ENCODE assay signal across 2 cellular contexts in genomic region chr7:46230298-46231295, GRCh38.
A peak's percentile ranks its signal among the peaks of the same experiment; 100 is the strongest.
TF ChIP-seq lines count a peak whose summit lies in the region.

No MANE protein-coding gene starts in this region.

TF ChIP-seq in IMR-90, 13 proteins besides CTCF, POLR2A, EP300 and RAD21:
- 0 out of 2 replicates have a peak, but pooled peaks have one; percentile 54 for TF ChIP-seq CEBPB (IDR thresholded peaks at IDR 0.05; ENCODE audit: low read depth, low read length)
- TF ChIP-seq, protein P1, sequence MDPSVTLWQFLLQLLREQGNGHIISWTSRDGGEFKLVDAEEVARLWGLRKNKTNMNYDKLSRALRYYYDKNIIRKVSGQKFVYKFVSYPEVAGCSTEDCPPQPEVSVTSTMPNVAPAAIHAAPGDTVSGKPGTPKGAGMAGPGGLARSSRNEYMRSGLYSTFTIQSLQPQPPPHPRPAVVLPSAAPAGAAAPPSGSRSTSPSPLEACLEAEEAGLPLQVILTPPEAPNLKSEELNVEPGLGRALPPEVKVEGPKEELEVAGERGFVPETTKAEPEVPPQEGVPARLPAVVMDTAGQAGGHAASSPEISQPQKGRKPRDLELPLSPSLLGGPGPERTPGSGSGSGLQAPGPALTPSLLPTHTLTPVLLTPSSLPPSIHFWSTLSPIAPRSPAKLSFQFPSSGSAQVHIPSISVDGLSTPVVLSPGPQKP (IDR thresholded peaks at IDR 0.05; ENCODE audit: borderline replicate concordance, low read depth, low read length): no peak
TF ChIP-seq in IMR-90: peak in this region for 1.

TF ChIP-seq in HepG2, 621 proteins besides CTCF, POLR2A, EP300 and RAD21 (continued from another document):
- TF ChIP-seq, protein P2, sequence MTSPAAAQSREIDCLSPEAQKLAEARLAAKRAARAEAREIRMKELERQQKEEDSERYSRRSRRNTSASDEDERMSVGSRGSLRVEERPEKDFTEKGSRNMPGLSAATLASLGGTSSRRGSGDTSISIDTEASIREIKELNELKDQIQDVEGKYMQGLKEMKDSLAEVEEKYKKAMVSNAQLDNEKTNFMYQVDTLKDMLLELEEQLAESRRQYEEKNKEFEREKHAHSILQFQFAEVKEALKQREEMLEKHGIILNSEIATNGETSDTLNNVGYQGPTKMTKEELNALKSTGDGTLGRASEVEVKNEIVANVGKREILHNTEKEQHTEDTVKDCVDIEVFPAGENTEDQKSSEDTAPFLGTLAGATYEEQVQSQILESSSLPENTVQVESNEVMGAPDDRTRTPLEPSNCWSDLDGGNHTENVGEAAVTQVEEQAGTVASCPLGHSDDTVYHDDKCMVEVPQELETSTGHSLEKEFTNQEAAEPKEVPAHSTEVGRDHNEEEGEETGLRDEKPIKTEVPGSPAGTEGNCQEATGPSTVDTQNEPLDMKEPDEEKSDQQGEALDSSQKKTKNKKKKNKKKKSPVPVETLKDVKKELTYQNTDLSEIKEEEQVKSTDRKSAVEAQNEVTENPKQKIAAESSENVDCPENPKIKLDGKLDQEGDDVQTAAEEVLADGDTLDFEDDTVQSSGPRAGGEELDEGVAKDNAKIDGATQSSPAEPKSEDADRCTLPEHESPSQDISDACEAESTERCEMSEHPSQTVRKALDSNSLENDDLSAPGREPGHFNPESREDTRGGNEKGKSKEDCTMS (CRISPR knock-in tag; conservative IDR thresholded peaks at IDR 0.05): no peak
- TF ChIP-seq ZNF296 (CRISPR knock-in tag; conservative IDR thresholded peaks at IDR 0.05): no peak
- no peak for TF ChIP-seq CENPX (CRISPR knock-in tag; IDR thresholded peaks at IDR 0.05)
- no peak for TF ChIP-seq ZNF260 (CRISPR knock-in tag; IDR thresholded peaks at IDR 0.05; ENCODE audit: borderline replicate concordance, low read depth)
- no peak for TF ChIP-seq SALL1 (CRISPR knock-in tag; IDR thresholded peaks at IDR 0.05)
- no peak for TF ChIP-seq ZNF367 (CRISPR knock-in tag; IDR thresholded peaks at IDR 0.05; ENCODE audit: borderline replicate concordance)
- TF ChIP-seq MTA3 (CRISPR knock-in tag; IDR thresholded peaks at IDR 0.05): no peak
- TF ChIP-seq, protein P3, sequence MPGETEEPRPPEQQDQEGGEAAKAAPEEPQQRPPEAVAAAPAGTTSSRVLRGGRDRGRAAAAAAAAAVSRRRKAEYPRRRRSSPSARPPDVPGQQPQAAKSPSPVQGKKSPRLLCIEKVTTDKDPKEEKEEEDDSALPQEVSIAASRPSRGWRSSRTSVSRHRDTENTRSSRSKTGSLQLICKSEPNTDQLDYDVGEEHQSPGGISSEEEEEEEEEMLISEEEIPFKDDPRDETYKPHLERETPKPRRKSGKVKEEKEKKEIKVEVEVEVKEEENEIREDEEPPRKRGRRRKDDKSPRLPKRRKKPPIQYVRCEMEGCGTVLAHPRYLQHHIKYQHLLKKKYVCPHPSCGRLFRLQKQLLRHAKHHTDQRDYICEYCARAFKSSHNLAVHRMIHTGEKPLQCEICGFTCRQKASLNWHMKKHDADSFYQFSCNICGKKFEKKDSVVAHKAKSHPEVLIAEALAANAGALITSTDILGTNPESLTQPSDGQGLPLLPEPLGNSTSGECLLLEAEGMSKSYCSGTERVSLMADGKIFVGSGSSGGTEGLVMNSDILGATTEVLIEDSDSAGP (CRISPR knock-in tag; IDR thresholded peaks at IDR 0.05; ENCODE audit: borderline replicate concordance): no peak
- TF ChIP-seq FOXJ3 (CRISPR knock-in tag; IDR thresholded peaks at IDR 0.05; ENCODE audit: borderline replicate concordance): no peak
- no peak for TF ChIP-seq TRAFD1 (CRISPR knock-in tag; IDR thresholded peaks at IDR 0.05; ENCODE audit: borderline replicate concordance)
- TF ChIP-seq MEIS1 (CRISPR knock-in tag; IDR thresholded peaks at IDR 0.05; ENCODE audit: borderline replicate concordance): no peak
